Comparison of ENCODE assay signal across 10 cellular contexts in genomic region chr20:36629719-36630340, GRCh38. TPM values are rescaled to one million over a fixed set of nuclear protein-coding genes. Genes with fewer than 3 reads are reported as not detected.
DNase-seq lines count a peak whose midpoint lies in the region; ATAC-seq and TF ChIP-seq lines count a peak whose summit lies in the region.
"Had no signal": no experiment of that assay in that cellular context is flagged by ENCODE, and none has a peak within 500 bp of the region (broad histone marks: within the 10 kb centered on the region; RNA-seq: fewer than 3 reads in every experiment).

No MANE protein-coding gene starts in this region.

- TF ChIP-seq CTCF in gastroesophageal sphincter (IDR thresholded peaks at IDR 0.05): no peak

- WGBS in gastroesophageal sphincter (ENCODE audit: low coverage in 1 of 2), 2 donors: 78 to 83% methylated on average over 3 to 4 of the region's 10 CpGs

- peaks cover 47% of the 10 kb centered on the region for H3K4me1 Mint-ChIP-seq in activated naive CD8-positive, alpha-beta T cell (ENCODE audit: low read depth)

- peak overlapping the region; percentile 98 for H3K27ac Mint-ChIP-seq in activated naive CD8-positive, alpha-beta T cell

- peak overlapping the region; percentile 78 for H3K4me3 Mint-ChIP-seq in activated naive CD8-positive, alpha-beta T cell

- ATAC-seq in GM19351 (IDR thresholded peaks at IDR 0.05; ENCODE audit: unreplicated experiment) (peak; percentile 69), HG03571 (IDR thresholded peaks at IDR 0.05; ENCODE audit: unreplicated experiment) (no peak), gastroesophageal sphincter (no peak)
- ATAC-seq: right cardiac atrium had no signal

- H3K27me3 ChIP-seq in gastroesophageal sphincter (no peaks in the 10 kb centered on the region), MG63 (no peaks in the 10 kb centered on the region)
- H3K27me3 ChIP-seq: heart left ventricle had no signal

- H3K36me3 Mint-ChIP-seq in activated naive CD8-positive, alpha-beta T cell: peaks cover 12% of the 10 kb centered on the region

- H3K4me3 ChIP-seq in gastroesophageal sphincter (no peak overlapping the region), MG63 (no peak overlapping the region)
- H3K4me3 ChIP-seq: heart left ventricle had no signal

- H3K36me3 ChIP-seq in gastroesophageal sphincter (no peaks in the 10 kb centered on the region), MG63 (no peaks in the 10 kb centered on the region)

- no peak for TF ChIP-seq POLR2A in gastroesophageal sphincter (IDR thresholded peaks at IDR 0.05)

- DNase-seq in RPMI8226: peak; percentile 13
- peak; percentile 21 for DNase-seq in stimulated activated CD8-positive, alpha-beta memory T cell treated with anti-CD3 and anti-CD28 coated beads, Interleukin-15, amount 100 ng/mL, for 1 hour (ENCODE audit: low read depth)
- DNase-seq in NCI-H1930 (lab: John Stamatoyannopoulos, UW): no peak
- no peak for DNase-seq in MG63
- DNase-seq: heart left ventricle had no signal

- no peaks in the 10 kb centered on the region for H3K9me3 Mint-ChIP-seq in activated naive CD8-positive, alpha-beta T cell (ENCODE audit: low read depth)

- H3K9me3 ChIP-seq in gastroesophageal sphincter: no peaks in the 10 kb centered on the region
- H3K9me3 ChIP-seq in MG63: no peaks in the 10 kb centered on the region
- H3K9me3 ChIP-seq: heart left ventricle had no signal

- no peaks in the 10 kb centered on the region for H3K27me3 Mint-ChIP-seq in activated naive CD8-positive, alpha-beta T cell

- no peak overlapping the region for H3K27ac ChIP-seq in gastroesophageal sphincter

- H3K4me1 ChIP-seq in gastroesophageal sphincter: no peaks in the 10 kb centered on the region

- no peak for TF ChIP-seq EP300 in gastroesophageal sphincter (IDR thresholded peaks at IDR 0.05)

RNA-seq across cellular contexts. Expression of gene SLA2, which starts 16.2 kb away (rescaled TPM):
- under 1 TPM in 1 of 4 donors, not detected in 3; 0.13 TPM for total RNA-seq in gastroesophageal sphincter
- not detected in 2 replicates for total RNA-seq in MG63 (2014; rRNA removed; shearing (Covaris generic); ENCODE audit: low replicate concordance)

RNA-seq across cellular contexts. Expression of gene RAB5IF, which starts 24.3 kb away (rescaled TPM):
- total RNA-seq in gastroesophageal sphincter: 100 to 1,000 TPM in 1 of 4 donors, 10 to 100 TPM in 3; 66.3 to 100 (median 78.9) TPM
- 259 and 278 TPM in 2 replicates for total RNA-seq in MG63 (2014; rRNA removed; shearing (Covaris generic); ENCODE audit: low replicate concordance)

RNA-seq across cellular contexts. Expression of gene TGIF2, which starts 56.4 kb away (rescaled TPM):
- 10 to 100 TPM in 2 of 4 donors, 1 to 10 TPM in 2; 7.2 to 14.0 (median 9.4) TPM for total RNA-seq in gastroesophageal sphincter
- 16.3 and 18.5 TPM in 2 replicates for total RNA-seq in MG63 (2014; rRNA removed; shearing (Covaris generic); ENCODE audit: low replicate concordance)

Comparison
In these comparisons a context has a peak if more than half of its experiments do, and no peak if none do; other contexts are left out.
1. DNase-seq: peak in RPMI8226 (single experiment) and stimulated activated CD8-positive, alpha-beta memory T cell treated with anti-CD3 and anti-CD28 coated beads, Interleukin-15, amount 100 ng/mL, for 1 hour (single experiment); none in NCI-H1930 (0 of 2) and MG63 (single experiment).